ENCODE assay signal across 2 cellular contexts in genomic region chr1:234941711-234942320, GRCh38.
TF ChIP-seq lines count a peak whose summit lies in the region.

No MANE protein-coding gene starts in this region.

TF ChIP-seq in K562, 482 proteins besides CTCF, POLR2A, EP300 and RAD21:
- peak; percentile 59; the same call in 1 of the 2 replicates for TF ChIP-seq ZKSCAN1 (IDR thresholded peaks at IDR 0.05; ENCODE audit: low read depth, low read length)
- no peak for TF ChIP-seq ILK (tag; IDR thresholded peaks at IDR 0.05; ENCODE audit: borderline replicate concordance, low read depth)
TF ChIP-seq in K562: peak in this region for 1.

TF ChIP-seq in HepG2, 621 proteins besides CTCF, POLR2A, EP300 and RAD21:
- TF ChIP-seq ZKSCAN8 (CRISPR knock-in tag; IDR thresholded peaks at IDR 0.05; ENCODE audit: borderline replicate concordance) = no peak
- TF ChIP-seq ZNF883 (CRISPR knock-in tag; IDR thresholded peaks at IDR 0.05; ENCODE audit: not compliant biosample characterization) = no peak
- TF ChIP-seq BCLAF1 (IDR thresholded peaks at IDR 0.05) = no peak
- TF ChIP-seq HOXD1 (CRISPR knock-in tag; IDR thresholded peaks at IDR 0.05) = no peak
- TF ChIP-seq ZUFSP (CRISPR knock-in tag; IDR thresholded peaks at IDR 0.05; ENCODE audit: borderline replicate concordance) = no peak
- no peak for TF ChIP-seq ELF4 (CRISPR knock-in tag; IDR thresholded peaks at IDR 0.05; ENCODE audit: borderline replicate concordance)
- TF ChIP-seq LBX2 (CRISPR knock-in tag; IDR thresholded peaks at IDR 0.05; ENCODE audit: borderline replicate concordance) = no peak
- no peak for TF ChIP-seq ZNF383 (CRISPR knock-in tag; IDR thresholded peaks at IDR 0.05; ENCODE audit: borderline replicate concordance)
- TF ChIP-seq ATF5 (CRISPR knock-in tag; IDR thresholded peaks at IDR 0.05; ENCODE audit: low read depth) = no peak
- no peak for TF ChIP-seq ZBTB46 (CRISPR knock-in tag; IDR thresholded peaks at IDR 0.05; ENCODE audit: borderline replicate concordance)
- TF ChIP-seq SYNCRIP (IDR thresholded peaks at IDR 0.05; ENCODE audit: insufficient read depth, low read depth, low read length) = no peak
- TF ChIP-seq RFX3 (CRISPR knock-in tag; IDR thresholded peaks at IDR 0.05) = no peak
- no peak for TF ChIP-seq CCAR2 (optimal IDR thresholded peaks at IDR 0.05; ENCODE audit: low read depth, low read length)
- no peak for TF ChIP-seq NFIC (IDR thresholded peaks at IDR 0.05; ENCODE audit: low read length)
